ENCODE assay signal across 1 cellular context in genomic region chr6:15293674-15294073, GRCh38.
TF ChIP-seq lines count a peak whose summit lies in the region.

No MANE protein-coding gene starts in this region.

TF ChIP-seq in HepG2, 621 proteins besides CTCF, POLR2A, EP300 and RAD21 (continued from another document):
- TF ChIP-seq ZNF800 (CRISPR knock-in tag; IDR thresholded peaks at IDR 0.05): no peak
- TF ChIP-seq TCF12 (IDR thresholded peaks at IDR 0.05): no peak
- TF ChIP-seq TCF12 (CRISPR knock-in tag; IDR thresholded peaks at IDR 0.05): no peak
- TF ChIP-seq ZMAT5 (CRISPR knock-in tag; IDR thresholded peaks at IDR 0.05; ENCODE audit: borderline replicate concordance, low read depth): no peak
- no peak for TF ChIP-seq ZFYVE20 (CRISPR knock-in tag; IDR thresholded peaks at IDR 0.05; ENCODE audit: borderline replicate concordance, low read depth)
- no peak for TF ChIP-seq NRL (CRISPR knock-in tag; IDR thresholded peaks at IDR 0.05; ENCODE audit: borderline replicate concordance)
- no peak for TF ChIP-seq DNMT1 (CRISPR knock-in tag; IDR thresholded peaks at IDR 0.05)
